Comparison of ENCODE assay signal across 1 cellular context in genomic region chr1:27561126-27561899, GRCh38.
TF ChIP-seq lines count a peak whose summit lies in the region.

No MANE protein-coding gene starts in this region.

TF ChIP-seq in K562, 482 proteins besides CTCF, POLR2A, EP300 and RAD21 (continued from another document and continues in another):
- TF ChIP-seq ZFP91 (CRISPR knock-in tag; IDR thresholded peaks at IDR 0.05): no peak
- no peak for TF ChIP-seq TEAD4 (IDR thresholded peaks at IDR 0.05; ENCODE audit: low read length)
- no peak for TF ChIP-seq TEAD4 (CRISPR knock-in tag; IDR thresholded peaks at IDR 0.05; ENCODE audit: borderline replicate concordance)
- TF ChIP-seq COPS2 (conservative IDR thresholded peaks at IDR 0.05): no peak
- 0 out of 2 replicates have a peak, but pooled peaks have one; percentile 3 for TF ChIP-seq OTX1 (CRISPR knock-in tag; IDR thresholded peaks at IDR 0.05)
- no peak for TF ChIP-seq CXXC5 (CRISPR knock-in tag; IDR thresholded peaks at IDR 0.05)
- no peak for TF ChIP-seq CREB5 (CRISPR knock-in tag; IDR thresholded peaks at IDR 0.05)
- no peak for TF ChIP-seq ZNF655 (CRISPR knock-in tag; IDR thresholded peaks at IDR 0.05)
- TF ChIP-seq THRAP3 (IDR thresholded peaks at IDR 0.05; ENCODE audit: borderline replicate concordance): no peak
- no peak for TF ChIP-seq SMAD2 (IDR thresholded peaks at IDR 0.05; ENCODE audit: low read depth, low read length)
- no peak for TF ChIP-seq ZNF507 (tag; conservative IDR thresholded peaks at IDR 0.05)
- TF ChIP-seq TFAP4 (CRISPR knock-in tag; IDR thresholded peaks at IDR 0.05; ENCODE audit: borderline replicate concordance): no peak
- TF ChIP-seq CEBPB (tag; IDR thresholded peaks at IDR 0.05): no peak
- no peak for TF ChIP-seq PCBP1 (IDR thresholded peaks at IDR 0.05; ENCODE audit: low read depth, low read length, poor library complexity, severe bottlenecking)
- no peak for TF ChIP-seq HEY1 (CRISPR knock-in tag; IDR thresholded peaks at IDR 0.05; ENCODE audit: borderline replicate concordance)
- TF ChIP-seq ZNF253 (CRISPR knock-in tag; conservative IDR thresholded peaks at IDR 0.05): no peak
- 0 out of 4 replicates have a peak, but pooled peaks of 1 of the 2 experiments have one; percentile 42 for TF ChIP-seq HDAC1 (IDR thresholded peaks at IDR 0.05)
- TF ChIP-seq ELF2 (CRISPR knock-in tag; IDR thresholded peaks at IDR 0.05): no peak
- TF ChIP-seq FOXK2 (conservative IDR thresholded peaks at IDR 0.05 in 1 of 2, IDR thresholded peaks at IDR 0.05 in 1 of 2; ENCODE audit: low read depth in 2 of 2): peak in 1 of 2 experiments; percentile 57; a peak in 1 of 4 replicates
- no peak for TF ChIP-seq BRD4 (IDR thresholded peaks at IDR 0.05)
- TF ChIP-seq MECOM (CRISPR knock-in tag; IDR thresholded peaks at IDR 0.05): no peak
- TF ChIP-seq TAF7 (tag; IDR thresholded peaks at IDR 0.05): no peak
- no peak for TF ChIP-seq CBX2 (IDR thresholded peaks at IDR 0.05; ENCODE audit: insufficient read depth, low read length, poor library complexity, severe bottlenecking)
- no peak for TF ChIP-seq ZNF174 (CRISPR knock-in tag; IDR thresholded peaks at IDR 0.05)
- no peak for TF ChIP-seq ELF1 (tag; IDR thresholded peaks at IDR 0.05)
- TF ChIP-seq CHD2 (IDR thresholded peaks at IDR 0.05; ENCODE audit: low read depth, low read length): no peak
- TF ChIP-seq ZNF384 (IDR thresholded peaks at IDR 0.05; ENCODE audit: low read depth, low read length): no peak
- no peak for TF ChIP-seq NFIX (CRISPR knock-in tag; IDR thresholded peaks at IDR 0.05; ENCODE audit: low read depth)
- no peak for TF ChIP-seq CREM (IDR thresholded peaks at IDR 0.05; ENCODE audit: low read depth)
- no peak for TF ChIP-seq FOSL1 (tag; conservative IDR thresholded peaks at IDR 0.05)
- TF ChIP-seq TSHZ1 (CRISPR knock-in tag; IDR thresholded peaks at IDR 0.05): no peak
- 0 out of 2 replicates have a peak, but pooled peaks have one; percentile 14 for TF ChIP-seq ZBTB7A (IDR thresholded peaks at IDR 0.05; ENCODE audit: borderline replicate concordance, control insufficient read depth, low read depth, low read length)
- no peak for TF ChIP-seq DLX4 (CRISPR knock-in tag; IDR thresholded peaks at IDR 0.05)
- TF ChIP-seq KLF6 (CRISPR knock-in tag; IDR thresholded peaks at IDR 0.05; ENCODE audit: borderline replicate concordance): no peak
- TF ChIP-seq HSF4 (CRISPR knock-in tag; IDR thresholded peaks at IDR 0.05; ENCODE audit: borderline replicate concordance): no peak
- TF ChIP-seq BRCA1 (IDR thresholded peaks at IDR 0.05): no peak
- no peak for TF ChIP-seq BRCA1 (CRISPR knock-in tag; IDR thresholded peaks at IDR 0.05)
- TF ChIP-seq SAFB2 (IDR thresholded peaks at IDR 0.05; ENCODE audit: borderline replicate concordance, low read depth, low read length, severe bottlenecking): no peak
- TF ChIP-seq RUNX1 (IDR thresholded peaks at IDR 0.05; ENCODE audit: low read depth): no peak
- no peak for TF ChIP-seq CREB3L1 (IDR thresholded peaks at IDR 0.05; ENCODE audit: borderline replicate concordance, low read depth)
- TF ChIP-seq CLOCK (CRISPR knock-in tag; IDR thresholded peaks at IDR 0.05; ENCODE audit: borderline replicate concordance): no peak
- TF ChIP-seq ZBTB8A (IDR thresholded peaks at IDR 0.05; ENCODE audit: partially characterized antibody): no peak
- TF ChIP-seq KLF10 (CRISPR knock-in tag; IDR thresholded peaks at IDR 0.05): no peak
- no peak for TF ChIP-seq ARID3A (IDR thresholded peaks at IDR 0.05; ENCODE audit: borderline replicate concordance, low read depth, low read length)
- TF ChIP-seq TCF7 (IDR thresholded peaks at IDR 0.05; ENCODE audit: borderline replicate concordance): no peak
- TF ChIP-seq PKNOX1 (IDR thresholded peaks at IDR 0.05): no peak
- no peak for TF ChIP-seq ATF7 (IDR thresholded peaks at IDR 0.05)
